In genomic region chr1:40665335-40666171, GRCh38 we compare ENCODE assay signal across 8 cellular contexts. TPM values are rescaled to one million over a fixed set of nuclear protein-coding genes. Genes with fewer than 3 reads are reported as not detected.
DNase-seq lines count a peak whose midpoint lies in the region; ATAC-seq and TF ChIP-seq lines count a peak whose summit lies in the region.

TSS of gene RIMS3 (minus strand) at chr1:40665682. CDS start at chr1:40641925, 23,757 bp downstream.

- no peak within 1 kb of the TSS for H3K9ac ChIP-seq in GM23248
- peak within 1 kb of the TSS; percentile 64 for H3K9ac ChIP-seq in Loucy (ENCODE audit: low read depth, low read length, poor library complexity, severe bottlenecking)

- H2AFZ ChIP-seq in GM23248: peak within 1 kb of the TSS; percentile 74
- H2AFZ ChIP-seq in Loucy (ENCODE audit: low read length): peak within 1 kb of the TSS; percentile 90

- 2 to 4% methylated on average over 35 to 47 of the region's 59 CpGs for WGBS in GM23248 (ENCODE audit: low coverage in 1 of 2, low lambda C conversion rate in 2 of 2, missing lambda C conversion rate in 2 of 2), 2 experiments
- WGBS in upper lobe of left lung, 2 donors: 1 to 2% methylated on average over 10 to 40 of the region's 59 CpGs

- TF ChIP-seq EP300 in upper lobe of left lung (IDR thresholded peaks at IDR 0.05): no peak

- H3K36me3 ChIP-seq in GM23248 (ENCODE audit: low read depth) (no peaks in the 10 kb centered on the region), Loucy (ENCODE audit: insufficient read depth, low read length) (no peaks in the 10 kb centered on the region), upper lobe of left lung (no peaks in the 10 kb centered on the region)

- TF ChIP-seq CTCF in Loucy (conservative IDR thresholded peaks at IDR 0.05; ENCODE audit: low read length): peak; percentile 63
- no peak for TF ChIP-seq CTCF in upper lobe of left lung (IDR thresholded peaks at IDR 0.05)

- intact Hi-C loops in cardiac septum (cut with DNase I): loop anchor here (5.0 kb wide), 2 partner anchors 38 to 182 kb away; no protein-coding TSS in a partner anchor
- intact Hi-C loops in posterior vena cava (cut with DNase I): no loop called here

- H3K4me1 ChIP-seq in GM23248 (ENCODE audit: insufficient read depth) (no peaks in the 10 kb centered on the region), Loucy (ENCODE audit: insufficient read depth, low read length, poor library complexity, severe bottlenecking) (peaks cover 51% of the 10 kb centered on the region), upper lobe of left lung (peaks cover 13 to 32% (median 22%) of the 10 kb centered on the region in 4 donors)

- H3K9me3 ChIP-seq in GM23248 (ENCODE audit: low read depth) (no peaks in the 10 kb centered on the region), Loucy (ENCODE audit: insufficient read depth, low read depth, low read length) (no peaks in the 10 kb centered on the region), upper lobe of left lung (no peaks in the 10 kb centered on the region)

- H3K27me3 ChIP-seq in GM23248 (replicated peaks; ENCODE audit: insufficient read depth) (peaks cover 27% of the 10 kb centered on the region), Loucy (ENCODE audit: insufficient read depth, low read length, poor library complexity, severe bottlenecking) (no peaks in the 10 kb centered on the region), upper lobe of left lung (no peaks in the 10 kb centered on the region)

- peak; percentile 74 to 82 for ATAC-seq in activated naive CD4-positive, alpha-beta T cell treated with anti-CD3 and anti-CD28 coated beads, Interleukin-2, amount 50 U/mL, for 72 hours
- ATAC-seq in upper lobe of left lung (ENCODE audit: low FRiP score in 2 of 2): peak; percentile 90 to 96

- H3K9me3 Mint-ChIP-seq in activated naive CD4-positive, alpha-beta T cell treated with anti-CD3 and anti-CD28 coated beads, Interleukin-2, amount 50 U/mL, for 72 hours: no peaks in the 10 kb centered on the region

- TF ChIP-seq POLR2A in upper lobe of left lung (IDR thresholded peaks at IDR 0.05): peak in 1 of 4 donors; percentile 23

- in situ Hi-C loops in GM23248 (cut with MboI): no loop called here

- no peaks in the 10 kb centered on the region for H3K9me2 ChIP-seq in GM23248 (ENCODE audit: insufficient read depth)
- H3K9me2 ChIP-seq in Loucy (replicated peaks; ENCODE audit: low read depth, low read length): no peaks in the 10 kb centered on the region

- peak; percentile 66 for DNase-seq in DMS79 (lab: John Stamatoyannopoulos, UW)
- DNase-seq in GM23248: peak; percentile 81
- peak; percentile 73 for DNase-seq in SKM-1 (lab: John Stamatoyannopoulos, UW; ENCODE audit: unreplicated experiment)
- peak; percentile 83 to 94 for DNase-seq in activated naive CD4-positive, alpha-beta T cell treated with anti-CD3 and anti-CD28 coated beads, Interleukin-2, amount 50 U/mL, for 72 hours (ENCODE audit: low spot score in 2 of 2)
- peak; percentile 93 for DNase-seq in cardiac septum (ENCODE audit: low spot score)
- DNase-seq in posterior vena cava (ENCODE audit: low spot score): peak; percentile 95
- peak; percentile 83 to 98 for DNase-seq in upper lobe of left lung

- H3K27ac Mint-ChIP-seq in activated naive CD4-positive, alpha-beta T cell treated with anti-CD3 and anti-CD28 coated beads, Interleukin-2, amount 50 U/mL, for 72 hours: peak within 1 kb of the TSS; percentile 69 to 83

- H3K4me2 ChIP-seq in GM23248 (ENCODE audit: unreplicated experiment) (peak within 1 kb of the TSS; percentile 59), Loucy (ENCODE audit: low read depth, low read length, poor library complexity, severe bottlenecking) (peak within 1 kb of the TSS; percentile 77)

- H3F3A ChIP-seq in GM23248 (ENCODE audit: insufficient read depth): no peaks in the 10 kb centered on the region
- H3F3A ChIP-seq in Loucy (ENCODE audit: low read depth): no peaks in the 10 kb centered on the region

- H3K36me3 Mint-ChIP-seq in activated naive CD4-positive, alpha-beta T cell treated with anti-CD3 and anti-CD28 coated beads, Interleukin-2, amount 50 U/mL, for 72 hours: no peaks in the 10 kb centered on the region

- H3K79me2 ChIP-seq in GM23248 (ENCODE audit: insufficient read depth): no peaks in the 10 kb centered on the region
- peaks cover 34% of the 10 kb centered on the region; the same call in 1 of the 2 replicates for H3K79me2 ChIP-seq in Loucy (ENCODE audit: insufficient read depth, low read length)

- H3K27ac ChIP-seq in GM23248 (no peak within 1 kb of the TSS), upper lobe of left lung (peak within 1 kb of the TSS; percentile 24 to 83 (median 54))

- peak within 1 kb of the TSS; percentile 69 for H3K4me3 ChIP-seq in GM23248
- peak within 1 kb of the TSS; percentile 74 for H3K4me3 ChIP-seq in Loucy (ENCODE audit: low read length, poor library complexity, severe bottlenecking)
- peak within 1 kb of the TSS; percentile 55 to 94 (median 87) for H3K4me3 ChIP-seq in upper lobe of left lung

- H4K20me1 ChIP-seq in GM23248 (ENCODE audit: insufficient read depth): no peaks in the 10 kb centered on the region
- H4K20me1 ChIP-seq in Loucy (ENCODE audit: insufficient read depth, low read length, poor library complexity, severe bottlenecking): peaks cover 10% of the 10 kb centered on the region

RNA-seq across cellular contexts. Expression of gene RIMS3, which starts in this region (rescaled TPM):
- total RNA-seq in GM23248 (2014; rRNA removed; shearing (Covaris generic)): 0.25 TPM in 1 of 2 replicates, not detected in the other
- 0.08 and 0.18 TPM in 2 replicates for polyA plus RNA-seq in GM23248 (2016; fragmentation: Nextera tagmentation; extraction: Ambion mirVana)
- 1 to 10 TPM; 6.9 to 8.3 TPM for total RNA-seq in activated naive CD4-positive, alpha-beta T cell treated with anti-CD3 and anti-CD28 coated beads, Interleukin-2, amount 50 U/mL, for 72 hours
- 0.67 TPM for total RNA-seq in cardiac septum
- total RNA-seq in posterior vena cava: 10 to 100 TPM in 1 of 2 donors, 1 to 10 TPM in 1; 8.2 to 11.2 TPM
- total RNA-seq in upper lobe of left lung: 1 to 10 TPM; 2.7 to 9.9 (median 3.5) TPM

Comparison
In these comparisons a context has a peak if more than half of its experiments do, and no peak if none do; other contexts are left out.
1. Peak in DNase-seq, H3K4me3 ChIP-seq and H3K4me2 ChIP-seq in GM23248; RNA of the gene not detected or under 1 TPM.
2. Peak in DNase-seq in cardiac septum; RNA of the gene not detected or under 1 TPM.